ENCODE assay signal across 3 cellular contexts in the genomic region with DNA sequence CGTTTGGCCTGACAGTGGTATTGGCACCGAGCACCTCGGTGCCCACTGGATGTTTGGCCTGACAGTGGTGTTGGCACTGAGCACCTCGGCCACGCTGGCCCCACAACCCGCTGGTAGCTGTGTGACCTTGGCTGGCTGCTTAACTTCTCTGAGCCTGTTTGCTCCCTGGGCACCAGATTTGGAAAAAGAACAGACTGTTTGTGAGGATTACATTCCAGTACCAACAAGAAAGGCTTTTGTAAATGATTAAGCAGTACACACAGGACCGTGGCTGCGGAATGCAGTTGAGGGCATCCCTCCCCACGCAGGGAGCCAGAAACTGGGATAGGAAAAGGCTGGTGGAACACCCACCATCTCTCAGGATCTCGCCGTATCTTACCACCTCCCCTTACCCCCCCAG.
TF ChIP-seq lines count a peak whose summit lies in the region.

No MANE protein-coding gene starts in this region.

TF ChIP-seq in H1, 55 proteins besides CTCF, POLR2A, EP300 and RAD21:
- TF ChIP-seq SIRT6 (IDR thresholded peaks at IDR 0.05; ENCODE audit: low read length) (no peak), BACH1 (IDR thresholded peaks at IDR 0.05; ENCODE audit: low read length) (no peak), ASH2L (IDR thresholded peaks at IDR 0.05; ENCODE audit: low read length) (no peak), KDM1A (IDR thresholded peaks at IDR 0.05; ENCODE audit: borderline replicate concordance, low read length) (no peak), CBX5 (IDR thresholded peaks at IDR 0.05; ENCODE audit: low read depth, low read length) (no peak), NANOG (IDR thresholded peaks at IDR 0.05; ENCODE audit: insufficient read depth, low read depth, low read length, poor library complexity, severe bottlenecking) (no peak), CTBP2 (IDR thresholded peaks at IDR 0.05; ENCODE audit: borderline replicate concordance, insufficient read depth, insufficient read length, low read length) (no peak), TAF7 (optimal IDR thresholded peaks at IDR 0.05; ENCODE audit: borderline replicate concordance, low read depth, low read length) (no peak), HDAC2 (IDR thresholded peaks at IDR 0.05; ENCODE audit: borderline replicate concordance in 1 of 2, low read depth in 2 of 2, low read length in 2 of 2) (no peak), BCL11A (IDR thresholded peaks at IDR 0.05; ENCODE audit: low read depth in 2 of 2, low read length in 2 of 2) (no peak)

TF ChIP-seq in HepG2, 621 proteins besides CTCF, POLR2A, EP300 and RAD21 (continues in another document):
- 0 out of 2 replicates have a peak, but pooled peaks have one; percentile 35 for TF ChIP-seq PCBP1 (IDR thresholded peaks at IDR 0.05; ENCODE audit: borderline replicate concordance, low read depth, low read length)
- peak; percentile 100 for TF ChIP-seq ZNF768 (CRISPR knock-in tag; IDR thresholded peaks at IDR 0.05)
- TF ChIP-seq ZNF83 (CRISPR knock-in tag; IDR thresholded peaks at IDR 0.05; ENCODE audit: borderline replicate concordance) = no peak
- TF ChIP-seq ZNF263 (CRISPR knock-in tag; IDR thresholded peaks at IDR 0.05) = 0 out of 2 replicates have a peak, but pooled peaks have one; percentile 7
- TF ChIP-seq SALL1 (CRISPR knock-in tag; IDR thresholded peaks at IDR 0.05) = 0 out of 2 replicates have a peak, but pooled peaks have one; percentile 13
- 0 out of 2 replicates have a peak, but pooled peaks have one; percentile 16 for TF ChIP-seq SMAD3 (CRISPR knock-in tag; IDR thresholded peaks at IDR 0.05)
- TF ChIP-seq, protein P1, sequence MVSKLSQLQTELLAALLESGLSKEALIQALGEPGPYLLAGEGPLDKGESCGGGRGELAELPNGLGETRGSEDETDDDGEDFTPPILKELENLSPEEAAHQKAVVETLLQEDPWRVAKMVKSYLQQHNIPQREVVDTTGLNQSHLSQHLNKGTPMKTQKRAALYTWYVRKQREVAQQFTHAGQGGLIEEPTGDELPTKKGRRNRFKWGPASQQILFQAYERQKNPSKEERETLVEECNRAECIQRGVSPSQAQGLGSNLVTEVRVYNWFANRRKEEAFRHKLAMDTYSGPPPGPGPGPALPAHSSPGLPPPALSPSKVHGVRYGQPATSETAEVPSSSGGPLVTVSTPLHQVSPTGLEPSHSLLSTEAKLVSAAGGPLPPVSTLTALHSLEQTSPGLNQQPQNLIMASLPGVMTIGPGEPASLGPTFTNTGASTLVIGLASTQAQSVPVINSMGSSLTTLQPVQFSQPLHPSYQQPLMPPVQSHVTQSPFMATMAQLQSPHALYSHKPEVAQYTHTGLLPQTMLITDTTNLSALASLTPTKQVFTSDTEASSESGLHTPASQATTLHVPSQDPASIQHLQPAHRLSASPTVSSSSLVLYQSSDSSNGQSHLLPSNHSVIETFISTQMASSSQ (IDR thresholded peaks at IDR 0.05; ENCODE audit: low read depth) = 0 out of 2 replicates have a peak, but pooled peaks have one; percentile 46
- TF ChIP-seq, protein P1 (CRISPR knock-in tag; IDR thresholded peaks at IDR 0.05; ENCODE audit: borderline replicate concordance) = peak; percentile 79; the same call in 1 of the 2 replicates
- no peak for TF ChIP-seq SOX13 (IDR thresholded peaks at IDR 0.05)
- peak in 1 of 2 experiments; percentile 33; a peak in 2 of 4 replicates for TF ChIP-seq SOX13 (CRISPR knock-in tag; conservative IDR thresholded peaks at IDR 0.05 in 1 of 2, IDR thresholded peaks at IDR 0.05 in 1 of 2)
- TF ChIP-seq TEAD3 (CRISPR knock-in tag; optimal IDR thresholded peaks at IDR 0.05; ENCODE audit: borderline replicate concordance) = peak; percentile 79
- TF ChIP-seq, protein P2, sequence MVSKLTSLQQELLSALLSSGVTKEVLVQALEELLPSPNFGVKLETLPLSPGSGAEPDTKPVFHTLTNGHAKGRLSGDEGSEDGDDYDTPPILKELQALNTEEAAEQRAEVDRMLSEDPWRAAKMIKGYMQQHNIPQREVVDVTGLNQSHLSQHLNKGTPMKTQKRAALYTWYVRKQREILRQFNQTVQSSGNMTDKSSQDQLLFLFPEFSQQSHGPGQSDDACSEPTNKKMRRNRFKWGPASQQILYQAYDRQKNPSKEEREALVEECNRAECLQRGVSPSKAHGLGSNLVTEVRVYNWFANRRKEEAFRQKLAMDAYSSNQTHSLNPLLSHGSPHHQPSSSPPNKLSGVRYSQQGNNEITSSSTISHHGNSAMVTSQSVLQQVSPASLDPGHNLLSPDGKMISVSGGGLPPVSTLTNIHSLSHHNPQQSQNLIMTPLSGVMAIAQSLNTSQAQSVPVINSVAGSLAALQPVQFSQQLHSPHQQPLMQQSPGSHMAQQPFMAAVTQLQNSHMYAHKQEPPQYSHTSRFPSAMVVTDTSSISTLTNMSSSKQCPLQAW (CRISPR knock-in tag; IDR thresholded peaks at IDR 0.05) = no peak; the same call in 1 of the 2 replicates
- TF ChIP-seq ZFP36 (IDR thresholded peaks at IDR 0.05; ENCODE audit: borderline replicate concordance, low read depth, low read length, partially characterized antibody) = peak; percentile 73
- 0 out of 2 replicates have a peak, but pooled peaks have one; percentile 4 for TF ChIP-seq CEBPG (CRISPR knock-in tag; IDR thresholded peaks at IDR 0.05)
- TF ChIP-seq, protein P3, sequence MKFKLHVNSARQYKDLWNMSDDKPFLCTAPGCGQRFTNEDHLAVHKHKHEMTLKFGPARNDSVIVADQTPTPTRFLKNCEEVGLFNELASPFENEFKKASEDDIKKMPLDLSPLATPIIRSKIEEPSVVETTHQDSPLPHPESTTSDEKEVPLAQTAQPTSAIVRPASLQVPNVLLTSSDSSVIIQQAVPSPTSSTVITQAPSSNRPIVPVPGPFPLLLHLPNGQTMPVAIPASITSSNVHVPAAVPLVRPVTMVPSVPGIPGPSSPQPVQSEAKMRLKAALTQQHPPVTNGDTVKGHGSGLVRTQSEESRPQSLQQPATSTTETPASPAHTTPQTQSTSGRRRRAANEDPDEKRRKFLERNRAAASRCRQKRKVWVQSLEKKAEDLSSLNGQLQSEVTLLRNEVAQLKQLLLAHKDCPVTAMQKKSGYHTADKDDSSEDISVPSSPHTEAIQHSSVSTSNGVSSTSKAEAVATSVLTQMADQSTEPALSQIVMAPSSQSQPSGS (CRISPR knock-in tag; IDR thresholded peaks at IDR 0.05) = 0 out of 2 replicates have a peak, but pooled peaks have one; percentile 15
- TF ChIP-seq ZNF34 (CRISPR knock-in tag; IDR thresholded peaks at IDR 0.05; ENCODE audit: borderline replicate concordance) = no peak
- no peak for TF ChIP-seq TMF1 (CRISPR knock-in tag; IDR thresholded peaks at IDR 0.05; ENCODE audit: low read depth)

TF ChIP-seq in SK-N-SH, 30 proteins besides CTCF, POLR2A, EP300 and RAD21:
- TF ChIP-seq NFIC (IDR thresholded peaks at IDR 0.05; ENCODE audit: borderline replicate concordance) (no peak), TAF1 (IDR thresholded peaks at IDR 0.05; ENCODE audit: borderline replicate concordance, low read depth, low read length) (no peak), TCF12 (IDR thresholded peaks at IDR 0.05) (no peak), MXI1 (IDR thresholded peaks at IDR 0.05; ENCODE audit: low read depth, low read length) (no peak), CHD2 (IDR thresholded peaks at IDR 0.05; ENCODE audit: low read length, partially characterized antibody) (no peak), RXRA (IDR thresholded peaks at IDR 0.05; ENCODE audit: borderline replicate concordance, low read depth) (no peak)
